ENCODE assay signal across 18 cellular contexts in the genomic region with DNA sequence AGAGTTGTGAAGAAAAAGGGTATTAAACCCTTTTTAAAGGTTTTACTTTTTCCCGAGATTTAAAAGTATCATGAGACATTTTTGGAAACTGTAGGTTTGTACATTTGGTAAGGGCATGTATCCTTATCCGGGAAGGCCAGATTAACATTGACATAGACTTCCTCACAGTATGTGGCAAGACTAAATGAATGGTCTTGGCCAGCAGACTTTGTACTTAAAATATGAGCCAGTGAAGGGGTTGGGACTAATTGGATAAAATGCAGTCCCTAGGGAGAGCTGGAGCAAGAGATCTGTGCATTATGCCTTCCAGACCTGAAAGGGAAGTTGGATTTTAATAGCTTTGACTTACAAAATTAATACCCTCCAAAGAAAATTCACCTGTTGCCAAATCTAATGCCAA.
A peak's percentile ranks its signal among the peaks of the same experiment; 100 is the strongest.
DNase-seq lines count a peak whose midpoint lies in the region; ATAC-seq and TF ChIP-seq lines count a peak whose summit lies in the region.
"Had no signal": no experiment of that assay in that cellular context is flagged by ENCODE, and none has a peak within 500 bp of the region (broad histone marks: within the 10 kb centered on the region; RNA-seq: fewer than 3 reads in every experiment).

No MANE protein-coding gene starts in this region.

- no peaks in the 10 kb centered on the region for H3K27me3 ChIP-seq in BLaER1
- no peaks in the 10 kb centered on the region for H3K27me3 ChIP-seq in gastrocnemius medialis
- no peaks in the 10 kb centered on the region for H3K27me3 ChIP-seq in MM.1S (replicated peaks; ENCODE audit: insufficient read depth, low read length)

- H3K4me1 ChIP-seq in BLaER1 (peaks cover 15% of the 10 kb centered on the region), gastrocnemius medialis (peaks cover 0 to 6% of the 10 kb centered on the region in 2 donors), MM.1S (ENCODE audit: low read length) (0 out of 2 replicates have a peak, but pooled peaks cover 4% of the 10 kb centered on the region)
- H3K4me1 ChIP-seq: parathyroid adenoma had no signal

- no peaks in the 10 kb centered on the region for H4K20me1 ChIP-seq in BLaER1
- H4K20me1 ChIP-seq in MM.1S (ENCODE audit: insufficient read depth, low read length) = no peaks in the 10 kb centered on the region

- TF ChIP-seq POLR2A in gastrocnemius medialis (IDR thresholded peaks at IDR 0.05) = no peak

- no peak overlapping the region for H2AFZ ChIP-seq in MM.1S (ENCODE audit: low read length)
- H2AFZ ChIP-seq: GM23338, parathyroid adenoma had no signal

- no peak overlapping the region for H3K27ac ChIP-seq in BLaER1
- H3K27ac ChIP-seq in gastrocnemius medialis = peak overlapping the region in 1 of 4 donors; percentile 13
- no peak overlapping the region for H3K27ac ChIP-seq in MM.1S (ENCODE audit: low read length)
- H3K27ac ChIP-seq: epithelial cell of prostate, parathyroid adenoma had no signal

- no peak overlapping the region for H3K4me3 ChIP-seq in BLaER1
- H3K4me3 ChIP-seq in fibroblast of the aortic adventitia (ENCODE audit: low read depth, low read length) = no peak overlapping the region
- H3K4me3 ChIP-seq in gastrocnemius medialis = no peak overlapping the region
- H3K4me3 ChIP-seq in MM.1S (ENCODE audit: low read length) = no peak overlapping the region
- H3K4me3 ChIP-seq: GM23338 had no signal

- no peak for TF ChIP-seq CTCF in fibroblast of the aortic adventitia (IDR thresholded peaks at IDR 0.05; ENCODE audit: insufficient read depth, low read length)
- TF ChIP-seq CTCF in gastrocnemius medialis (IDR thresholded peaks at IDR 0.05 in 4 of 5, conservative IDR thresholded peaks at IDR 0.05 in 1 of 5) = no peak
- TF ChIP-seq CTCF in MM.1S (IDR thresholded peaks at IDR 0.05; ENCODE audit: low read length) = no peak

- DNase-seq in NCI-H82 treated with DMSO at 0.1 percent for 48 hours (lab: John Stamatoyannopoulos, UW; ENCODE audit: unreplicated experiment) (peak; percentile 2), fibroblast of the aortic adventitia (ENCODE audit: low read depth) (peak; percentile 95), gastrocnemius medialis (no peak), NOMO-1 (lab: John Stamatoyannopoulos, UW; ENCODE audit: unreplicated experiment in 2 of 2) (no peak), MM.1S (no peak)
- DNase-seq: activated CD4-positive, CD25-positive, alpha-beta regulatory T cell; activated gamma-delta T cell; anterior cingulate cortex; DMS53; NCI-H2081; NCI-H748 treated with DMSO at 0.1 percent for 48 hours; stimulated activated naive CD4-positive, alpha-beta T cell treated with Interleukin-2 at 50 U/mL for 16 hours had no signal

- no peaks in the 10 kb centered on the region for H3K9me2 ChIP-seq in MM.1S (replicated peaks; ENCODE audit: insufficient read depth, low read length)

- no peaks in the 10 kb centered on the region for H3K79me2 ChIP-seq in MM.1S (ENCODE audit: low read length)
- H3K79me2 ChIP-seq: parathyroid adenoma had no signal

- in situ Hi-C loops in gastrocnemius medialis (cut with MboI; ENCODE audit: low sequenced_read_pairs in 4 of 4) = no loop called here

- H3K36me3 ChIP-seq in BLaER1 (no peaks in the 10 kb centered on the region), gastrocnemius medialis (no peaks in the 10 kb centered on the region), MM.1S (replicated peaks; ENCODE audit: insufficient read depth, low read length) (no peaks in the 10 kb centered on the region)

- ATAC-seq in gastrocnemius medialis (peak; percentile 49 to 65), HG03342 (IDR thresholded peaks at IDR 0.05; ENCODE audit: unreplicated experiment) (no peak), HG03460 (IDR thresholded peaks at IDR 0.05; ENCODE audit: unreplicated experiment) (no peak)
- ATAC-seq: GM23338 had no signal

- no peaks in the 10 kb centered on the region for H3F3A ChIP-seq in MM.1S (ENCODE audit: insufficient read depth, low read length)

- 0 out of 2 replicates have a peak overlapping the region, but pooled peaks have one; percentile 18 for H3K4me2 ChIP-seq in BLaER1
- no peak overlapping the region for H3K4me2 ChIP-seq in MM.1S (ENCODE audit: low read depth, low read length)
- H3K4me2 ChIP-seq: GM23338 had no signal

- H3K9ac ChIP-seq in BLaER1 (no peak overlapping the region), MM.1S (ENCODE audit: low read length) (no peak overlapping the region)
- H3K9ac ChIP-seq: parathyroid adenoma had no signal

- intact Hi-C loops in gastrocnemius medialis (cut with DNase I; ENCODE audit: low total_unique reads) = loop anchor here (5.0 kb wide), 1 partner anchor 54 kb away; no protein-coding TSS in a partner anchor

- peaks cover 10% of the 10 kb centered on the region for H3K9me3 ChIP-seq in BLaER1
- H3K9me3 ChIP-seq in gastrocnemius medialis = no peaks in the 10 kb centered on the region
- no peaks in the 10 kb centered on the region for H3K9me3 ChIP-seq in MM.1S (replicated peaks; ENCODE audit: insufficient read depth, low read length)

Comparison
In these comparisons a context has a peak if more than half of its experiments do, and no peak if none do; other contexts are left out.
1. DNase-seq: peak in NCI-H82 treated with DMSO at 0.1 percent for 48 hours (single experiment) and fibroblast of the aortic adventitia (single experiment); none in gastrocnemius medialis (0 of 2), NOMO-1 (0 of 2) and MM.1S (single experiment).
2. ATAC-seq: peak in gastrocnemius medialis (2 of 2); none in HG03342 (single experiment) and HG03460 (single experiment).